ENCODE assay signal across 1 cellular context in the genomic region with DNA sequence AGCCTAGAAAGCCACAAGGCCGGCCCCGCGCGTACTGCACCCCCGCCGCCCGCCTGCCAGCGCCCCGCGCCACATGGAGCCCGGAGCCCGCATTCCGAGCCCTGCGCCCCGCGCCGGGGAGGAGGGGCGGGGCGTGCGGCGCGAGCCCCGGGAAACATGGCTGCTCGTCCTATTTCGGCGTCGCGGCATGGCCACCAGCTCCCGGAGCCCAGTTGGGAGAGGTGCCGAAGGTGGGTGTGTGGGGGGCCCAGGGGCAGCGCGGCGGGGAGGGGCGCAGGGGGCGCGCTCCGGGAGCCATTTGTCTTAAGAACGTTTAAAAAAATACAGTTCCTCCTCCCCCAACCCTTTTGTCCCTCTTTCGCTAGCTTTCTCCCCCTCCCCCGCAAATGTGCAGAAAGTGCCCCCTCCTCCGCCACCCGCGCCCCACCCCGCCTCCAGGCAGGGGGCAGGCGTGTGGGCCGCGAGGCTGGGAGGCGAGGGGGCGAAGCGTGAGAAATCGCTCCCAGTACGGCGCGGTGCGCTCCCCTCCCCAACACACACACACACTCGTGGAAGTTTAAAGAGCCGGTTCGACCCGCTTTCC.
TF ChIP-seq lines count a peak whose summit lies in the region.

No MANE protein-coding gene starts in this region.

TF ChIP-seq in K562, 482 proteins besides CTCF, POLR2A, EP300 and RAD21 (continued from another document and continues in another):
- TF ChIP-seq, protein P1, sequence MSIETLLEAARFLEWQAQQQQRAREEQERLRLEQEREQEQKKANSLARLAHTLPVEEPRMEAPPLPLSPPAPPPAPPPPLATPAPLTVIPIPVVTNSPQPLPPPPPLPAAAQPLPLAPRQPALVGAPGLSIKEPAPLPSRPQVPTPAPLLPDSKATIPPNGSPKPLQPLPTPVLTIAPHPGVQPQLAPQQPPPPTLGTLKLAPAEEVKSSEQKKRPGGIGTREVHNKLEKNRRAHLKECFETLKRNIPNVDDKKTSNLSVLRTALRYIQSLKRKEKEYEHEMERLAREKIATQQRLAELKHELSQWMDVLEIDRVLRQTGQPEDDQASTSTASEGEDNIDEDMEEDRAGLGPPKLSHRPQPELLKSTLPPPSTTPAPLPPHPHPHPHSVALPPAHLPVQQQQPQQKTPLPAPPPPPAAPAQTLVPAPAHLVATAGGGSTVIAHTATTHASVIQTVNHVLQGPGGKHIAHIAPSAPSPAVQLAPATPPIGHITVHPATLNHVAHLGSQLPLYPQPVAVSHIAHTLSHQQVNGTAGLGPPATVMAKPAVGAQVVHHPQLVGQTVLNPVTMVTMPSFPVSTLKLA (conservative IDR thresholded peaks at IDR 0.05), result peak in 1 of 2 experiments; percentile 36; a peak in 3 of 4 replicates
- TF ChIP-seq CBFA2T2 (conservative IDR thresholded peaks at IDR 0.05) (no peak), BRD4 (IDR thresholded peaks at IDR 0.05) (no peak), GATAD2A (IDR thresholded peaks at IDR 0.05) (no peak), XRCC4 (IDR thresholded peaks at IDR 0.05; ENCODE audit: extremely low read depth, insufficient read depth, insufficient read length) (no peak), FOXA3 (CRISPR knock-in tag; conservative IDR thresholded peaks at IDR 0.05 in 1 of 2, IDR thresholded peaks at IDR 0.05 in 1 of 2) (no peak), CHCHD3 (CRISPR knock-in tag; IDR thresholded peaks at IDR 0.05) (no peak), CSDE1 (IDR thresholded peaks at IDR 0.05) (no peak), ZNF239 (CRISPR knock-in tag; IDR thresholded peaks at IDR 0.05) (no peak), NR1H2 (CRISPR knock-in tag; IDR thresholded peaks at IDR 0.05) (no peak), ZNF146 (CRISPR knock-in tag; IDR thresholded peaks at IDR 0.05; ENCODE audit: unreplicated experiment) (no peak), DACH1 (IDR thresholded peaks at IDR 0.05; ENCODE audit: partially characterized antibody) (no peak), PPARD (CRISPR knock-in tag; IDR thresholded peaks at IDR 0.05) (no peak), BHLHE40 (IDR thresholded peaks at IDR 0.05; ENCODE audit: low read length) (no peak), SUPT5H (IDR thresholded peaks at IDR 0.05) (peak; percentile 18; the same call in 1 of the 2 replicates), TSC22D4 (tag; IDR thresholded peaks at IDR 0.05) (no peak), SMARCA5 (IDR thresholded peaks at IDR 0.05) (no peak), TCF3 (CRISPR knock-in tag; IDR thresholded peaks at IDR 0.05) (no peak), SRF (CRISPR knock-in tag; IDR thresholded peaks at IDR 0.05) (no peak), ZNF263 (CRISPR knock-in tag; IDR thresholded peaks at IDR 0.05; ENCODE audit: borderline replicate concordance) (no peak), EHMT2 (IDR thresholded peaks at IDR 0.05) (no peak), ZNF586 (CRISPR knock-in tag; conservative IDR thresholded peaks at IDR 0.05) (no peak), ZFX (CRISPR knock-in tag; IDR thresholded peaks at IDR 0.05) (no peak), PTBP1 (IDR thresholded peaks at IDR 0.05; ENCODE audit: low read depth, low read length) (no peak), ZNF165 (CRISPR knock-in tag; IDR thresholded peaks at IDR 0.05; ENCODE audit: borderline replicate concordance) (no peak), XRCC3 (IDR thresholded peaks at IDR 0.05) (no peak)
- TF ChIP-seq, protein P2, sequence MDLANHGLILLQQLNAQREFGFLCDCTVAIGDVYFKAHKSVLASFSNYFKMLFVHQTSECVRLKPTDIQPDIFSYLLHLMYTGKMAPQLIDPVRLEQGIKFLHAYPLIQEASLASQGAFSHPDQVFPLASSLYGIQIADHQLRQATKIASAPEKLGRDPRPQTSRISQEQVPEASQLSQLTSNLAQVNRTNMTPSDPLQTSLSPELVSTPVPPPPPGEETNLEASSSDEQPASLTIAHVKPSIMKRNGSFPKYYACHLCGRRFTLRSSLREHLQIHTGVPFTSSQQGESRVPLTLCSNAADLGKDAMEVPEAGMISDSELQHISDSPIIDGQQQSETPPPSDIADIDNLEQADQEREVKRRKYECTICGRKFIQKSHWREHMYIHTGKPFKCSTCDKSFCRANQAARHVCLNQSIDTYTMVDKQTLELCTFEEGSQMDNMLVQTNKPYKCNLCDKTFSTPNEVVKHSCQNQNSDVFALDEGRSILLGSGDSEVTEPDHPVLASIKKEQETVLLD (IDR thresholded peaks at IDR 0.05), result no peak
- TF ChIP-seq, protein P3, sequence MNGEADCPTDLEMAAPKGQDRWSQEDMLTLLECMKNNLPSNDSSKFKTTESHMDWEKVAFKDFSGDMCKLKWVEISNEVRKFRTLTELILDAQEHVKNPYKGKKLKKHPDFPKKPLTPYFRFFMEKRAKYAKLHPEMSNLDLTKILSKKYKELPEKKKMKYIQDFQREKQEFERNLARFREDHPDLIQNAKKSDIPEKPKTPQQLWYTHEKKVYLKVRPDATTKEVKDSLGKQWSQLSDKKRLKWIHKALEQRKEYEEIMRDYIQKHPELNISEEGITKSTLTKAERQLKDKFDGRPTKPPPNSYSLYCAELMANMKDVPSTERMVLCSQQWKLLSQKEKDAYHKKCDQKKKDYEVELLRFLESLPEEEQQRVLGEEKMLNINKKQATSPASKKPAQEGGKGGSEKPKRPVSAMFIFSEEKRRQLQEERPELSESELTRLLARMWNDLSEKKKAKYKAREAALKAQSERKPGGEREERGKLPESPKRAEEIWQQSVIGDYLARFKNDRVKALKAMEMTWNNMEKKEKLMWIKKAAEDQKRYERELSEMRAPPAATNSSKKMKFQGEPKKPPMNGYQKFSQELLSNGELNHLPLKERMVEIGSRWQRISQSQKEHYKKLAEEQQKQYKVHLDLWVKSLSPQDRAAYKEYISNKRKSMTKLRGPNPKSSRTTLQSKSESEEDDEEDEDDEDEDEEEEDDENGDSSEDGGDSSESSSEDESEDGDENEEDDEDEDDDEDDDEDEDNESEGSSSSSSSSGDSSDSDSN (IDR thresholded peaks at IDR 0.05; ENCODE audit: borderline replicate concordance in 1 of 2, low read depth in 2 of 2, low read length in 2 of 2), result peak; percentile 78 to 81; a peak in 2 of 4 replicates
- TF ChIP-seq, protein P4, sequence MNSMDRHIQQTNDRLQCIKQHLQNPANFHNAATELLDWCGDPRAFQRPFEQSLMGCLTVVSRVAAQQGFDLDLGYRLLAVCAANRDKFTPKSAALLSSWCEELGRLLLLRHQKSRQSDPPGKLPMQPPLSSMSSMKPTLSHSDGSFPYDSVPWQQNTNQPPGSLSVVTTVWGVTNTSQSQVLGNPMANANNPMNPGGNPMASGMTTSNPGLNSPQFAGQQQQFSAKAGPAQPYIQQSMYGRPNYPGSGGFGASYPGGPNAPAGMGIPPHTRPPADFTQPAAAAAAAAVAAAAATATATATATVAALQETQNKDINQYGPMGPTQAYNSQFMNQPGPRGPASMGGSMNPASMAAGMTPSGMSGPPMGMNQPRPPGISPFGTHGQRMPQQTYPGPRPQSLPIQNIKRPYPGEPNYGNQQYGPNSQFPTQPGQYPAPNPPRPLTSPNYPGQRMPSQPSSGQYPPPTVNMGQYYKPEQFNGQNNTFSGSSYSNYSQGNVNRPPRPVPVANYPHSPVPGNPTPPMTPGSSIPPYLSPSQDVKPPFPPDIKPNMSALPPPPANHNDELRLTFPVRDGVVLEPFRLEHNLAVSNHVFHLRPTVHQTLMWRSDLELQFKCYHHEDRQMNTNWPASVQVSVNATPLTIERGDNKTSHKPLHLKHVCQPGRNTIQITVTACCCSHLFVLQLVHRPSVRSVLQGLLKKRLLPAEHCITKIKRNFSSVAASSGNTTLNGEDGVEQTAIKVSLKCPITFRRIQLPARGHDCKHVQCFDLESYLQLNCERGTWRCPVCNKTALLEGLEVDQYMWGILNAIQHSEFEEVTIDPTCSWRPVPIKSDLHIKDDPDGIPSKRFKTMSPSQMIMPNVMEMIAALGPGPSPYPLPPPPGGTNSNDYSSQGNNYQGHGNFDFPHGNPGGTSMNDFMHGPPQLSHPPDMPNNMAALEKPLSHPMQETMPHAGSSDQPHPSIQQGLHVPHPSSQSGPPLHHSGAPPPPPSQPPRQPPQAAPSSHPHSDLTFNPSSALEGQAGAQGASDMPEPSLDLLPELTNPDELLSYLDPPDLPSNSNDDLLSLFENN (IDR thresholded peaks at IDR 0.05; ENCODE audit: low read depth in 2 of 2, low read length in 2 of 2), result no peak
- TF ChIP-seq, protein P5, sequence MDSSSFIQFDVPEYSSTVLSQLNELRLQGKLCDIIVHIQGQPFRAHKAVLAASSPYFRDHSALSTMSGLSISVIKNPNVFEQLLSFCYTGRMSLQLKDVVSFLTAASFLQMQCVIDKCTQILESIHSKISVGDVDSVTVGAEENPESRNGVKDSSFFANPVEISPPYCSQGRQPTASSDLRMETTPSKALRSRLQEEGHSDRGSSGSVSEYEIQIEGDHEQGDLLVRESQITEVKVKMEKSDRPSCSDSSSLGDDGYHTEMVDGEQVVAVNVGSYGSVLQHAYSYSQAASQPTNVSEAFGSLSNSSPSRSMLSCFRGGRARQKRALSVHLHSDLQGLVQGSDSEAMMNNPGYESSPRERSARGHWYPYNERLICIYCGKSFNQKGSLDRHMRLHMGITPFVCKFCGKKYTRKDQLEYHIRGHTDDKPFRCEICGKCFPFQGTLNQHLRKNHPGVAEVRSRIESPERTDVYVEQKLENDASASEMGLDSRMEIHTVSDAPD (CRISPR knock-in tag; IDR thresholded peaks at IDR 0.05), result no peak
- TF ChIP-seq, protein P6, sequence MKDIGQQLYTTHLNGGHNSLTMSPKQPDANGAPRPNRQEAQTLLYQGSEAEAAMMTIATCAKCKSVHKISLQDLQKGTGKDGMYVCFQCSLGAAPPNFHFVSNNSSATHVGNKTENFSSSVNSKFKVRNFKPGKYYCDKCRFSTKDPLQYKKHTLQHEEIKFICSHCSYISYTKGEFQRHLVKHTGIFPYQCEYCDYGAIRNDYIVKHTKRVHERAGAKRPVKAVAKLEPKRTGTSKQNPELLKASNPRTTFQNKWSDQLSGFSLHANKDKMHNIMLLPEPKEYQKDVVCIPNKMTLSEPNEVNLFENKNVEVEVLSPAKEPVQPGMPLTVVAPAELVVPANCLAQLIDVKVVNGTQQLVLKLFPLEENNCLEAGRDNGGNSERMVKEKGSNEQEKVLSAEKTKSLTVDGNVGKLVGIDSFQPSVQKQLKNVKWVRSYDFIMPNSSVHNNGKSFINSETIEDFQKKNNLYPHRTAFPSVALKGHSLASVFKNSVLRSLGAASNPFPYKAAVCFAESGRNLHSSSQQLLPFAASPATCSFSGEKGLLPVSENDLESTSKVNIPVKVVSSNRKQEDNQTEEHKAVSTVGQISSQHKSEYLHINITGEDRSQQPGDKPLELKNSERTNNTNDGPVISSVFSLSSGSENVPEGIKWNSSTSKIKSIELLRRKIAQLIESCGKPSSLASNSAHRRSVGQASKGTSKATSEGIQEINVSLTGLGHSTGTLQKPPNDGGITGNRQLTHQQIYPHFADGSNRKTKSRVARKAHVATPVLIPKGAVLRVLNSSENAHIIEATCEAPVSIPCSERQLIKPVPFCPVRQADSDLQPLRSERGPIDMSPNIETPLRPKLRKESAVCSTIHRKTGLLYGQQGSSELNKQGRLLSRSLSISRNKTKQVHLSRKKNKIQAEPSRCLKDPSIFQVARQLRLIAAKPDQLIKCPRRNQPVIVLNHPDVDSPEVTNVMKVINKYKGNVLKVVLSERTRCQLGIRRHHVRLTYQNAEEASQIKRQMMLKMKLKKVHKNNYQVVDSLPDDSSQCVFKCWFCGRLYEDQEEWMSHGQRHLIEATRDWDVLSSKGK (CRISPR knock-in tag; IDR thresholded peaks at IDR 0.05), result no peak
- TF ChIP-seq, protein P7, sequence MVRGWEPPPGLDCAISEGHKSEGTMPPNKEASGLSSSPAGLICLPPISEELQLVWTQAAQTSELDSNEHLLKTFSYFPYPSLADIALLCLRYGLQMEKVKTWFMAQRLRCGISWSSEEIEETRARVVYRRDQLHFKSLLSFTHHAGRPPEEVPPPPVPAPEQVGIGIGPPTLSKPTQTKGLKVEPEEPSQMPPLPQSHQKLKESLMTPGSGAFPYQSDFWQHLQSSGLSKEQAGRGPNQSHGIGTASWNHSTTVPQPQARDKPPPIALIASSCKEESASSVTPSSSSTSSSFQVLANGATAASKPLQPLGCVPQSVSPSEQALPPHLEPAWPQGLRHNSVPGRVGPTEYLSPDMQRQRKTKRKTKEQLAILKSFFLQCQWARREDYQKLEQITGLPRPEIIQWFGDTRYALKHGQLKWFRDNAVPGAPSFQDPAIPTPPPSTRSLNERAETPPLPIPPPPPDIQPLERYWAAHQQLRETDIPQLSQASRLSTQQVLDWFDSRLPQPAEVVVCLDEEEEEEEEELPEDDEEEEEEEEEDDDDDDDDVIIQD (CRISPR knock-in tag; IDR thresholded peaks at IDR 0.05), result no peak
- TF ChIP-seq, protein P8, sequence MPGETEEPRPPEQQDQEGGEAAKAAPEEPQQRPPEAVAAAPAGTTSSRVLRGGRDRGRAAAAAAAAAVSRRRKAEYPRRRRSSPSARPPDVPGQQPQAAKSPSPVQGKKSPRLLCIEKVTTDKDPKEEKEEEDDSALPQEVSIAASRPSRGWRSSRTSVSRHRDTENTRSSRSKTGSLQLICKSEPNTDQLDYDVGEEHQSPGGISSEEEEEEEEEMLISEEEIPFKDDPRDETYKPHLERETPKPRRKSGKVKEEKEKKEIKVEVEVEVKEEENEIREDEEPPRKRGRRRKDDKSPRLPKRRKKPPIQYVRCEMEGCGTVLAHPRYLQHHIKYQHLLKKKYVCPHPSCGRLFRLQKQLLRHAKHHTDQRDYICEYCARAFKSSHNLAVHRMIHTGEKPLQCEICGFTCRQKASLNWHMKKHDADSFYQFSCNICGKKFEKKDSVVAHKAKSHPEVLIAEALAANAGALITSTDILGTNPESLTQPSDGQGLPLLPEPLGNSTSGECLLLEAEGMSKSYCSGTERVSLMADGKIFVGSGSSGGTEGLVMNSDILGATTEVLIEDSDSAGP (CRISPR knock-in tag; IDR thresholded peaks at IDR 0.05), result no peak
- TF ChIP-seq, protein P9, sequence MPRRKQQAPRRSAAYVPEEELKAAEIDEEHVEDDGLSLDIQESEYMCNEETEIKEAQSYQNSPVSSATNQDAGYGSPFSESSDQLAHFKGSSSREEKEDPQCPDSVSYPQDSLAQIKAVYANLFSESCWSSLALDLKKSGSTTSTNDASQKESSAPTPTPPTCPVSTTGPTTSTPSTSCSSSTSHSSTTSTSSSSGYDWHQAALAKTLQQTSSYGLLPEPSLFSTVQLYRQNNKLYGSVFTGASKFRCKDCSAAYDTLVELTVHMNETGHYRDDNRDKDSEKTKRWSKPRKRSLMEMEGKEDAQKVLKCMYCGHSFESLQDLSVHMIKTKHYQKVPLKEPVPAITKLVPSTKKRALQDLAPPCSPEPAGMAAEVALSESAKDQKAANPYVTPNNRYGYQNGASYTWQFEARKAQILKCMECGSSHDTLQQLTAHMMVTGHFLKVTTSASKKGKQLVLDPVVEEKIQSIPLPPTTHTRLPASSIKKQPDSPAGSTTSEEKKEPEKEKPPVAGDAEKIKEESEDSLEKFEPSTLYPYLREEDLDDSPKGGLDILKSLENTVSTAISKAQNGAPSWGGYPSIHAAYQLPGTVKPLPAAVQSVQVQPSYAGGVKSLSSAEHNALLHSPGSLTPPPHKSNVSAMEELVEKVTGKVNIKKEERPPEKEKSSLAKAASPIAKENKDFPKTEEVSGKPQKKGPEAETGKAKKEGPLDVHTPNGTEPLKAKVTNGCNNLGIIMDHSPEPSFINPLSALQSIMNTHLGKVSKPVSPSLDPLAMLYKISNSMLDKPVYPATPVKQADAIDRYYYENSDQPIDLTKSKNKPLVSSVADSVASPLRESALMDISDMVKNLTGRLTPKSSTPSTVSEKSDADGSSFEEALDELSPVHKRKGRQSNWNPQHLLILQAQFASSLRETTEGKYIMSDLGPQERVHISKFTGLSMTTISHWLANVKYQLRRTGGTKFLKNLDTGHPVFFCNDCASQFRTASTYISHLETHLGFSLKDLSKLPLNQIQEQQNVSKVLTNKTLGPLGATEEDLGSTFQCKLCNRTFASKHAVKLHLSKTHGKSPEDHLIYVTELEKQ (CRISPR knock-in tag; IDR thresholded peaks at IDR 0.05), result no peak
